In the genomic region with DNA sequence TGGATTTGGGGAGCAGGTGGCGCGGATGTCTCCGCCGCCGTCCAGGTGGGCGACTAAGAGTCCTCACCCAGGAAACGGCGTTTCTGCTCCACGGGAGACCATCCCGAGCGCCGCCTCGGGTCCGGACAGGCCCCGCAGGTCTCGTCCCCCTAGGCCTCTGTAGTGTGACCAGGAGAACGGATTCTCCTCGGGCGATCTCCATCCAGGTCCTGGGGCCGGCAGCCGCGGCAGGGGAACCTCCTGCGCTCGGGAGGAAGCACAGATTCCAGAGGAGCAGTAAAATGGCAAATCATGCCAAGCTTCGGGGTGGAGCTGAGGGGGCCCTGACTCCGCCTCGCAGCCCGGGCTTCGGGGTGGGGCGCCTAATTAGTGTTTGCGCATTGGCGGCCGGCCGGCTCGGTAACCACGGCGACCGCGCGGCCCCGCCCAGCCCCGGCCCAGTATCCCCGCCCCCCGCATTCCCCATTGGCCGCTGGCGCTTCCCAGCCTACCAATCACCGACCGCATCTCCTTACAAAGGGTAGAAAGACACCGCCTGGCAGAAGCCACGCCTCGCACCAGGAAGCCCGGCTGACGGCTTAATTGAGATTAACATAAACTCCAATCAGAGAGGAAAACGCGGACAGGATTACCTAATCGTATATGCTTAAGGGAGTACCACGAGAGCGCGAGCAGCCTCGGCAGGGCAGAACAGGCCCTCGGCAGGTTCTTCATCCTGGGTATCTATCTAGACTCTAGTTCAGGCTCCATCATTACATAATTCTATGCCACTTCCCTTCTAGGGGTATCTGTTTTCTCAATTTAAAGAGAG, we compare ENCODE assay signal across 8 cellular contexts.
DNase-seq lines count a peak whose midpoint lies in the region; ATAC-seq and TF ChIP-seq lines count a peak whose summit lies in the region.

No MANE protein-coding gene starts in this region.

- H3K9me3 ChIP-seq in WERI-Rb-1 (ENCODE audit: severe bottlenecking) (no peaks in the 10 kb centered on the region), mammary epithelial cell (replicated peaks; ENCODE audit: insufficient read depth, low read length) (no peaks in the 10 kb centered on the region), iPS-18c (ENCODE audit: control insufficient read depth, insufficient read depth, low read length) (peaks cover 4% of the 10 kb centered on the region), skeletal muscle satellite cell (replicated peaks; ENCODE audit: low read length) (no peaks in the 10 kb centered on the region)

- H3K79me2 ChIP-seq in mammary epithelial cell (ENCODE audit: insufficient read depth, low read length) = no peaks in the 10 kb centered on the region

- POLR2A ChIA-PET in AG04449 (lab: Yijun Ruan, JAX) = interaction anchor here (0.6 to 1.0 kb wide), 4 partner anchors 9 to 21 kb away, joined by 3 to 5 read pairs (median 3); no protein-coding TSS in a partner anchor

- peak overlapping the region; percentile 94 for H3K4me2 ChIP-seq in mammary epithelial cell (ENCODE audit: insufficient read depth, low read depth, low read length)
- H3K4me2 ChIP-seq in skeletal muscle satellite cell (ENCODE audit: low read length) = peak overlapping the region; percentile 85

- H3K4me3 ChIP-seq in AG04449 (ENCODE audit: low read depth, low read length) (peak overlapping the region; percentile 89), WERI-Rb-1 (ENCODE audit: low read depth, low read length) (peak overlapping the region; percentile 75), mammary epithelial cell (replicated peaks in 1 of 3; ENCODE audit: insufficient read depth in 1 of 3, low read depth in 2 of 3, low read length in 3 of 3) (peak overlapping the region; percentile 85 to 97 (median 87)), iPS-18c (ENCODE audit: insufficient read depth, low read depth, low read length) (peak overlapping the region; percentile 74), skeletal muscle satellite cell (ENCODE audit: low read length) (peak overlapping the region; percentile 81)

- CTCF ChIA-PET in AG04449 (lab: Yijun Ruan, JAX) = interaction anchor here (1.2 kb wide), 1 partner anchor 9 kb away, joined by 3 read pairs; no protein-coding TSS in a partner anchor
- CTCF ChIA-PET in mammary epithelial cell (lab: Charles Lee; ENCODE audit: low non-redundant PET) = no interaction called here

- H3K27ac ChIP-seq in WERI-Rb-1 (peak overlapping the region; percentile 86), mammary epithelial cell (ENCODE audit: insufficient read depth, low read depth, low read length) (peak overlapping the region; percentile 75)

- BruUV-seq in mammary epithelial cell (replicated peaks; lab: Mats Ljungman, UMichigan) = no TSS peak

- peak; percentile 93 for ATAC-seq in GM18873 (IDR thresholded peaks at IDR 0.05; ENCODE audit: low FRiP score, unreplicated experiment)
- peak; percentile 94 for ATAC-seq in HG03135 (IDR thresholded peaks at IDR 0.05; ENCODE audit: unreplicated experiment)

- H4K20me1 ChIP-seq in mammary epithelial cell (ENCODE audit: insufficient read depth, low read length) = no peaks in the 10 kb centered on the region

- H3K27me3 ChIP-seq in WERI-Rb-1 (ENCODE audit: insufficient read depth, low read depth, severe bottlenecking) = no peaks in the 10 kb centered on the region
- no peaks in the 10 kb centered on the region for H3K27me3 ChIP-seq in mammary epithelial cell (ENCODE audit: insufficient read depth, low read length)
- H3K27me3 ChIP-seq in skeletal muscle satellite cell (ENCODE audit: control insufficient read depth, insufficient read depth, low read length) = no peaks in the 10 kb centered on the region

- in situ Hi-C loops in mammary epithelial cell (cut with MboI; ENCODE audit: low sequenced_read_pairs in 2 of 2) = no loop called here

- peak; percentile 86 for DNase-seq in AG04449 (ENCODE audit: low read depth, low spot score)
- DNase-seq in NCI-H2196 treated with DMSO at 0.1 percent for 48 hours (lab: John Stamatoyannopoulos, UW; ENCODE audit: unreplicated experiment) = peak; percentile 92
- peak; percentile 92 for DNase-seq in WERI-Rb-1
- DNase-seq in mammary epithelial cell = peak; percentile 98

- dilution Hi-C loops in mammary epithelial cell (cut with HindIII; ENCODE audit: low sequenced_read_pairs) = no loop called here

- H2AFZ ChIP-seq in mammary epithelial cell (ENCODE audit: low read depth, low read length) = peak overlapping the region; percentile 92

- no peaks in the 10 kb centered on the region for H3K36me3 ChIP-seq in WERI-Rb-1
- no peaks in the 10 kb centered on the region for H3K36me3 ChIP-seq in mammary epithelial cell (ENCODE audit: insufficient read depth, low read length)
- no peaks in the 10 kb centered on the region for H3K36me3 ChIP-seq in skeletal muscle satellite cell (ENCODE audit: insufficient read depth, low read length)

- H3K9ac ChIP-seq in mammary epithelial cell (ENCODE audit: insufficient read depth, low read length) (peak overlapping the region; percentile 91), skeletal muscle satellite cell (ENCODE audit: low read depth, low read length) (peak overlapping the region; percentile 87)

- WGBS in mammary epithelial cell (ENCODE audit: low coverage, missing lambda C conversion rate) = 2% methylated on average over 13 of the region's 61 CpGs

- TF ChIP-seq CTCF in AG04449 (IDR thresholded peaks at IDR 0.05; ENCODE audit: insufficient read depth, low read length, missing control alignments) (no peak), WERI-Rb-1 (IDR thresholded peaks at IDR 0.05; ENCODE audit: low read depth, low read length) (no peak), mammary epithelial cell (conservative IDR thresholded peaks at IDR 0.05 in 1 of 2, IDR thresholded peaks at IDR 0.05 in 1 of 2; ENCODE audit: extremely low read depth in 1 of 2, insufficient read depth in 1 of 2, low read depth in 1 of 2, low read length in 2 of 2) (no peak)

- H3K4me1 ChIP-seq in mammary epithelial cell (ENCODE audit: insufficient read depth, low read length) (peaks cover 23% of the 10 kb centered on the region), skeletal muscle satellite cell (ENCODE audit: control insufficient read depth, insufficient read depth, low read length) (peaks cover 27% of the 10 kb centered on the region)

- intact Hi-C loops in mammary epithelial cell (cut with micrococcal nuclease) = loop anchor here (1.0 to 5.0 kb wide), 2 partner anchors 8 to 158 kb away; no protein-coding TSS in a partner anchor

Comparison
In these comparisons a context has a peak if more than half of its experiments do, and no peak if none do; other contexts are left out.
1. Peak in every context shown above with its lines: DNase-seq, ATAC-seq, H3K4me3 ChIP-seq and H3K27ac ChIP-seq.